In the genomic region with DNA sequence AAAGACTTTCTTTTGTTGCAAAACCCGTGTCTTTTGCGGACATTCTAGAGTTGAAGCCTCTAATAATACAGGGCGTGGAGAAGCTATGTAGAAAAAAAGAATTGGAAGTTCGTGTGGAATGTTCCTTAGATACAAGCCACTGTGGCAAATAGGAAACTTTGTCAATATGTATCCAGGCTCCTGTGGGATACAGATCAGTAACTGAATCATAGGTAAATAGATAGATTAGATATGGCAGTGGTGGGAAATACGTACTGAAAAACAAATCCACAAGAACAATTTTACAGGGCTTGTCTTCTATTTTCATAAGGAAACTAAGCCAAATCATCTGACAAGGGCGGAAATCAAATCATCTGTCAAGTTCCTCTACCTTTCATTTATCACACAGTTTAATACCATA, we compare ENCODE assay signal across 37 cellular contexts.
"Had no signal": no experiment of that assay in that cellular context is flagged by ENCODE, and none has a peak within 500 bp of the region (broad histone marks: within the 10 kb centered on the region; RNA-seq: fewer than 3 reads in every experiment).

No MANE protein-coding gene starts in this region.

- DNase-seq: activated CD4-positive, alpha-beta memory T cell treated with anti-CD3 and anti-CD28 coated beads for 36 hours; activated CD4-positive, alpha-beta T cell treated with anti-CD3 and anti-CD28 coated beads for 36 hours; activated CD4-positive, alpha-beta T cell treated with anti-CD3 and anti-CD28 coated beads, Interleukin-2, amount 10 ng/mL, durations not matched to agents 24 days and 14 days; activated CD4-positive, CD25-positive, alpha-beta regulatory T cell; activated CD4-positive, CD25-positive, alpha-beta regulatory T cell treated with anti-CD3 and anti-CD28 coated beads, Interleukin-2, amount 50 U/mL, for 72 hours; activated CD8-positive, alpha-beta memory T cell treated with anti-CD3 and anti-CD28 coated beads, Interleukin-2, amount 10 ng/mL, durations not matched to agents 7 days and 5 days; activated CD8-positive, alpha-beta memory T cell treated with anti-CD3 and anti-CD28 coated beads, Interleukin-2, amount 50 U/mL, for 4 hours; activated CD8-positive, alpha-beta T cell treated with anti-CD3 and anti-CD28 coated beads, Interleukin-2, amount 10 ng/mL, durations not matched to agents 7 days and 5 days; activated effector memory CD4-positive, alpha-beta T cell treated with anti-CD3 and anti-CD28 coated beads, Interleukin-2, amount 50 U/mL, for 16 hours; activated naive CD4-positive, alpha-beta T cell treated with anti-CD3 and anti-CD28 coated beads for 36 hours; activated naive CD8-positive, alpha-beta T cell treated with anti-CD3 and anti-CD28 coated beads for 36 hours; activated naive CD8-positive, alpha-beta T cell treated with anti-CD3 and anti-CD28 coated beads, Interleukin-2, amount 50 U/mL, for 24 hours; activated T-cell treated with anti-CD3 and anti-CD28 coated beads, Interleukin-2, amount 50 U/mL, for 1 hour; activated T-cell treated with anti-CD3 and anti-CD28 coated beads, Interleukin-2, amount 50 U/mL, for 48 hours; adrenal gland; amygdala; aorta; body of pancreas; central memory CD4-positive, alpha-beta T cell; cerebellar nuclear complex; dorsolateral prefrontal cortex; effector memory CD8-positive, alpha-beta T cell; erythroblast; foreskin keratinocyte; gastrocnemius medialis; glutamatergic neuron; heart left ventricle; T-helper 1 cell; T-helper 17 cell; T1000 had no signal

- H3K4me1 Mint-ChIP-seq: activated CD4-positive, alpha-beta T cell treated with anti-CD3 and anti-CD28 coated beads for 36 hours; activated CD4-positive, alpha-beta T cell treated with anti-CD3 and anti-CD28 coated beads, Interleukin-2, amount 10 ng/mL, durations not matched to agents 24 days and 14 days; activated CD8-positive, alpha-beta memory T cell treated with anti-CD3 and anti-CD28 coated beads, Interleukin-2, amount 10 ng/mL, durations not matched to agents 7 days and 5 days; activated naive CD4-positive, alpha-beta T cell treated with anti-CD3 and anti-CD28 coated beads, Interleukin-2, amount 50 U/mL, for 24 hours; activated naive CD8-positive, alpha-beta T cell treated with anti-CD3 and anti-CD28 coated beads for 36 hours; activated naive CD8-positive, alpha-beta T cell treated with anti-CD3 and anti-CD28 coated beads, Interleukin-2, amount 50 U/mL, for 24 hours; T-helper 17 cell had no signal

- H3K4me3 Mint-ChIP-seq: activated CD4-positive, alpha-beta memory T cell treated with anti-CD3 and anti-CD28 coated beads for 36 hours; activated CD4-positive, alpha-beta T cell treated with anti-CD3 and anti-CD28 coated beads for 36 hours; activated CD4-positive, alpha-beta T cell treated with anti-CD3 and anti-CD28 coated beads, Interleukin-2, amount 10 ng/mL, durations not matched to agents 24 days and 14 days; activated CD8-positive, alpha-beta memory T cell treated with anti-CD3 and anti-CD28 coated beads, Interleukin-2, amount 10 ng/mL, durations not matched to agents 7 days and 5 days; activated CD8-positive, alpha-beta T cell treated with anti-CD3 and anti-CD28 coated beads, Interleukin-2, amount 10 ng/mL, durations not matched to agents 7 days and 5 days; activated naive CD4-positive, alpha-beta T cell treated with anti-CD3 and anti-CD28 coated beads for 36 hours; activated naive CD4-positive, alpha-beta T cell treated with anti-CD3 and anti-CD28 coated beads, Interleukin-2, amount 50 U/mL, for 24 hours; activated naive CD8-positive, alpha-beta T cell treated with anti-CD3 and anti-CD28 coated beads for 36 hours; activated naive CD8-positive, alpha-beta T cell treated with anti-CD3 and anti-CD28 coated beads, Interleukin-2, amount 50 U/mL, for 24 hours; activated T-helper 1 cell treated with anti-CD3 and anti-CD28 coated beads, Interleukin-12 subunit alpha, Interleukin-12 subunit beta, Interleukin-2, Interleukin-4 antibody, amounts not matched to agents 30 ng/mL and 10 ng/mL and 1 ng/mL, durations not matched to agents 14 hours and 24 hours and 36 hours; dendritic cell treated with granulocyte-macrophage colony-stimulating factor and Interleukin-4, amounts not matched to agents 40 ng/mL and 50 ng/mL, for 4 days; effector memory CD8-positive, alpha-beta T cell; T-helper 17 cell; T-helper 2 cell treated with Interferon-gamma antibody and Interleukin-4, amounts not matched to agents 5 μg/mL and 100 μg/mL, for 36 hours had no signal

- H3K36me3 Mint-ChIP-seq: activated CD4-positive, alpha-beta memory T cell treated with anti-CD3 and anti-CD28 coated beads for 36 hours; activated CD8-positive, alpha-beta memory T cell treated with anti-CD3 and anti-CD28 coated beads, Interleukin-2, amount 10 ng/mL, durations not matched to agents 7 days and 5 days; activated naive CD4-positive, alpha-beta T cell treated with anti-CD3 and anti-CD28 coated beads, Interleukin-2, amount 50 U/mL, for 24 hours; activated naive CD8-positive, alpha-beta T cell treated with anti-CD3 and anti-CD28 coated beads for 36 hours had no signal

- H3K36me3 ChIP-seq: adrenal gland, esophagus muscularis mucosa, gastrocnemius medialis, heart left ventricle had no signal

- H3K4me3 ChIP-seq: adrenal gland, body of pancreas, coronary artery, dorsolateral prefrontal cortex, esophagus muscularis mucosa, gastrocnemius medialis, heart left ventricle had no signal

- H3K27ac ChIP-seq: adrenal gland, body of pancreas, coronary artery, esophagus muscularis mucosa, foreskin keratinocyte, gastrocnemius medialis, heart left ventricle had no signal

- H3K9me3 ChIP-seq: adrenal gland, esophagus muscularis mucosa, gastrocnemius medialis, heart left ventricle had no signal

- H3K9me3 Mint-ChIP-seq: activated CD4-positive, alpha-beta memory T cell treated with anti-CD3 and anti-CD28 coated beads for 36 hours; activated CD4-positive, alpha-beta T cell treated with anti-CD3 and anti-CD28 coated beads, Interleukin-2, amount 10 ng/mL, durations not matched to agents 24 days and 14 days; activated naive CD4-positive, alpha-beta T cell treated with anti-CD3 and anti-CD28 coated beads for 36 hours; activated naive CD4-positive, alpha-beta T cell treated with anti-CD3 and anti-CD28 coated beads, Interleukin-2, amount 50 U/mL, for 24 hours; activated naive CD8-positive, alpha-beta T cell treated with anti-CD3 and anti-CD28 coated beads for 36 hours; activated naive CD8-positive, alpha-beta T cell treated with anti-CD3 and anti-CD28 coated beads, Interleukin-2, amount 50 U/mL, for 24 hours; activated T-helper 1 cell treated with anti-CD3 and anti-CD28 coated beads, Interleukin-12 subunit alpha, Interleukin-12 subunit beta, Interleukin-2, Interleukin-4 antibody, amounts not matched to agents 30 ng/mL and 10 ng/mL and 1 ng/mL, durations not matched to agents 14 hours and 24 hours and 36 hours; activated T-helper 2 cell treated with anti-CD3 and anti-CD28 coated beads, Interferon-gamma antibody, Interleukin-2, Interleukin-4, amounts not matched to agents 10 μg/mL and 5 μg/mL and 100 μg/mL, durations not matched to agents 14 hours and 24 hours and 36 hours; dendritic cell treated with granulocyte-macrophage colony-stimulating factor and Interleukin-4, amounts not matched to agents 40 ng/mL and 50 ng/mL, for 4 days; T-helper 2 cell treated with Interferon-gamma antibody and Interleukin-4, amounts not matched to agents 5 μg/mL and 100 μg/mL, for 36 hours had no signal

- H3K27ac Mint-ChIP-seq: activated CD4-positive, alpha-beta memory T cell treated with anti-CD3 and anti-CD28 coated beads for 36 hours; activated CD4-positive, alpha-beta T cell treated with anti-CD3 and anti-CD28 coated beads for 36 hours; activated CD4-positive, alpha-beta T cell treated with anti-CD3 and anti-CD28 coated beads, Interleukin-2, amount 10 ng/mL, durations not matched to agents 24 days and 14 days; activated CD8-positive, alpha-beta memory T cell treated with anti-CD3 and anti-CD28 coated beads, Interleukin-2, amount 10 ng/mL, durations not matched to agents 7 days and 5 days; activated CD8-positive, alpha-beta T cell treated with anti-CD3 and anti-CD28 coated beads, Interleukin-2, amount 10 ng/mL, durations not matched to agents 7 days and 5 days; activated naive CD4-positive, alpha-beta T cell treated with anti-CD3 and anti-CD28 coated beads for 36 hours; activated naive CD4-positive, alpha-beta T cell treated with anti-CD3 and anti-CD28 coated beads, Interleukin-2, amount 50 U/mL, for 24 hours; activated naive CD8-positive, alpha-beta T cell treated with anti-CD3 and anti-CD28 coated beads for 36 hours; activated naive CD8-positive, alpha-beta T cell treated with anti-CD3 and anti-CD28 coated beads, Interleukin-2, amount 50 U/mL, for 24 hours; activated T-helper 1 cell treated with anti-CD3 and anti-CD28 coated beads, Interleukin-12 subunit alpha, Interleukin-12 subunit beta, Interleukin-2, Interleukin-4 antibody, amounts not matched to agents 30 ng/mL and 10 ng/mL and 1 ng/mL, durations not matched to agents 14 hours and 24 hours and 36 hours; activated T-helper 2 cell treated with anti-CD3 and anti-CD28 coated beads, Interferon-gamma antibody, Interleukin-2, Interleukin-4, amounts not matched to agents 10 μg/mL and 5 μg/mL and 100 μg/mL, durations not matched to agents 14 hours and 24 hours and 36 hours; dendritic cell treated with granulocyte-macrophage colony-stimulating factor and Interleukin-4, amounts not matched to agents 40 ng/mL and 50 ng/mL, for 4 days; effector memory CD8-positive, alpha-beta T cell; T-helper 17 cell; T-helper 2 cell treated with Interferon-gamma antibody and Interleukin-4, amounts not matched to agents 5 μg/mL and 100 μg/mL, for 36 hours had no signal

- H3K4me1 ChIP-seq: adrenal gland, foreskin keratinocyte, gastrocnemius medialis, heart left ventricle had no signal

- H3K27me3 Mint-ChIP-seq: activated CD4-positive, alpha-beta memory T cell treated with anti-CD3 and anti-CD28 coated beads for 36 hours; activated CD4-positive, alpha-beta T cell treated with anti-CD3 and anti-CD28 coated beads, Interleukin-2, amount 10 ng/mL, durations not matched to agents 24 days and 14 days; activated CD8-positive, alpha-beta memory T cell treated with anti-CD3 and anti-CD28 coated beads, Interleukin-2, amount 10 ng/mL, durations not matched to agents 7 days and 5 days; activated naive CD4-positive, alpha-beta T cell treated with anti-CD3 and anti-CD28 coated beads, Interleukin-2, amount 50 U/mL, for 24 hours; dendritic cell treated with granulocyte-macrophage colony-stimulating factor and Interleukin-4, amounts not matched to agents 40 ng/mL and 50 ng/mL, for 4 days; effector memory CD8-positive, alpha-beta T cell had no signal

- H3K27me3 ChIP-seq: body of pancreas, dorsolateral prefrontal cortex, esophagus muscularis mucosa, gastrocnemius medialis, heart left ventricle had no signal
